In the genomic region with DNA sequence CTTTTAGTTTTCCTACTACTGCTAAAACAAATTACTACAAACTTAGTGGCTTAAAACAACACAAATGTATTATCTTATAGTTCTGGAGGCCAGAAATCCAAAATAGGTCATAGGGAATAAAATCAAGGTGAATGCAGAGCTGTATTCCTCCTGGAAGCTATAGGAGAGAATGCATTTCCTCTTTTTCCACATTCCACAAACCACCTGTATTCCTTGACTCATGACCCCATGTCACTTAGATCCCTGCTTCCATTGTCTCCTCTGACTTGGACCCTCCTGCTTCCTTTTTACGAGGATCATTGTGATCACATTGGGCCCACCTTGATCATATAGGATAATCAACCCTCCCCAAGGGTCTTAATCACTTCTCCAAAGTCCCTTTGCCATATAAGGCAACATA, we compare ENCODE assay signal across 23 cellular contexts.
"Had no signal": no experiment of that assay in that cellular context is flagged by ENCODE, and none has a peak within 500 bp of the region (broad histone marks: within the 10 kb centered on the region; RNA-seq: fewer than 3 reads in every experiment).

No MANE protein-coding gene starts in this region.

- H3K27me3 Mint-ChIP-seq: activated CD4-positive, alpha-beta memory T cell treated with anti-CD3 and anti-CD28 coated beads for 36 hours; activated CD4-positive, alpha-beta T cell treated with anti-CD3 and anti-CD28 coated beads, Interleukin-2, amount 10 ng/mL, durations not matched to agents 7 days and 5 days; activated naive CD8-positive, alpha-beta T cell; T-cell had no signal

- H3K9me3 Mint-ChIP-seq: activated CD4-positive, alpha-beta memory T cell treated with anti-CD3 and anti-CD28 coated beads for 36 hours; activated CD4-positive, alpha-beta T cell treated with anti-CD3 and anti-CD28 coated beads, Interleukin-2, amount 10 ng/mL, durations not matched to agents 7 days and 5 days; activated naive CD4-positive, alpha-beta T cell treated with anti-CD3 and anti-CD28 coated beads for 36 hours; brain; T-cell had no signal

- H3K4me3 Mint-ChIP-seq: activated CD4-positive, alpha-beta memory T cell treated with anti-CD3 and anti-CD28 coated beads for 36 hours; activated CD4-positive, alpha-beta T cell treated with anti-CD3 and anti-CD28 coated beads, Interleukin-2, amount 10 ng/mL, durations not matched to agents 7 days and 5 days; activated naive CD4-positive, alpha-beta T cell treated with anti-CD3 and anti-CD28 coated beads for 36 hours; activated naive CD8-positive, alpha-beta T cell; activated T-cell treated with anti-CD3 and anti-CD28 coated beads, Interleukin-2, amount 50 U/mL, for 4 hours; brain; T-cell had no signal

- DNase-seq: activated CD4-positive, alpha-beta memory T cell treated with anti-CD3 and anti-CD28 coated beads for 36 hours; activated CD4-positive, alpha-beta T cell treated with anti-CD3 and anti-CD28 coated beads, Interleukin-2, amount 10 ng/mL, durations not matched to agents 7 days and 5 days; activated CD4-positive, CD25-positive, alpha-beta regulatory T cell; activated CD8-positive, alpha-beta memory T cell treated with anti-CD3 and anti-CD28 coated beads for 24 hours; activated gamma-delta T cell; activated naive CD4-positive, alpha-beta T cell treated with anti-CD3 and anti-CD28 coated beads for 36 hours; activated T-cell treated with anti-CD3 and anti-CD28 coated beads, Interleukin-2, amount 50 U/mL, for 4 hours; amygdala; Kasumi-1; KBM-7; NCI-H146; NCI-H1930; NCI-H2171 treated with DMSO at 0.1 percent for 48 hours; NCI-H345; NCI-H510A; NCI-H69; NK-92 treated with Interleukin-12 subunit alpha and Interleukin-12 subunit beta, amount 100 ng/mL, for 24 hours; SIG-M5; T-cell; T-helper 2 cell; T1000 had no signal

- H3K27ac Mint-ChIP-seq: activated CD4-positive, alpha-beta memory T cell treated with anti-CD3 and anti-CD28 coated beads for 36 hours; activated CD4-positive, alpha-beta T cell treated with anti-CD3 and anti-CD28 coated beads, Interleukin-2, amount 10 ng/mL, durations not matched to agents 7 days and 5 days; activated naive CD4-positive, alpha-beta T cell treated with anti-CD3 and anti-CD28 coated beads for 36 hours; activated naive CD8-positive, alpha-beta T cell; brain; T-cell had no signal

- ATAC-seq: activated T-cell treated with anti-CD3 and anti-CD28 coated beads, Interleukin-2, amount 50 U/mL, for 4 hours; T-cell had no signal

- H3K36me3 Mint-ChIP-seq: activated CD4-positive, alpha-beta memory T cell treated with anti-CD3 and anti-CD28 coated beads for 36 hours; brain had no signal

- H3K4me1 Mint-ChIP-seq: activated CD4-positive, alpha-beta T cell treated with anti-CD3 and anti-CD28 coated beads, Interleukin-2, amount 10 ng/mL, durations not matched to agents 7 days and 5 days; brain had no signal
